In genomic region chrX:26952213-26952612, GRCh38 we compare ENCODE assay signal across 23 cellular contexts.
"Had no signal": no experiment of that assay in that cellular context is flagged by ENCODE, and none has a peak within 500 bp of the region (broad histone marks: within the 10 kb centered on the region; RNA-seq: fewer than 3 reads in every experiment).

No MANE protein-coding gene starts in this region.

- H3K27me3 Mint-ChIP-seq: dendritic cell treated with granulocyte-macrophage colony-stimulating factor and Interleukin-4, amounts not matched to agents 40 ng/mL and 50 ng/mL, for 4 days; naive thymus-derived CD8-positive, alpha-beta T cell; stimulated activated memory B cell treated with anti-CD40 and anti-IgM and Interleukin-4, amounts not matched to agents 10 μg/mL and 1 μg/mL and 100 μg/mL, for 72 hours had no signal

- DNase-seq: activated CD4-positive, alpha-beta T cell treated with anti-CD3 and anti-CD28 coated beads, Interleukin-2, amount 50 U/mL, for 1 hour; activated CD4-positive, CD25-positive, alpha-beta regulatory T cell treated with anti-CD3 and anti-CD28 coated beads, Interleukin-2, amount 50 U/mL, for 72 hours; activated CD8-positive, alpha-beta memory T cell treated with anti-CD3 and anti-CD28 coated beads, Interleukin-2, amount 50 U/mL, for 4 hours; activated effector memory CD4-positive, alpha-beta T cell treated with anti-CD3 and anti-CD28 coated beads, Interleukin-2, amount 50 U/mL, for 16 hours; activated naive CD4-positive, alpha-beta T cell treated with anti-CD3 and anti-CD28 coated beads, Interleukin-2, amount 50 U/mL, for 16 hours; activated T-cell treated with anti-CD3 and anti-CD28 coated beads, Interleukin-2, amount 50 U/mL, for 48 hours; effector memory CD4-positive, alpha-beta T cell; heart right ventricle; left ventricle myocardium superior; naive thymus-derived CD8-positive, alpha-beta T cell; ovary; stimulated activated CD4-positive, alpha-beta T cell treated with anti-CD3 and anti-CD28 coated beads, Interleukin-4, amount 100 ng/mL, for 4 hours; T-helper 1 cell; T-helper 9 cell; upper lobe of right lung had no signal

- H3K4me3 ChIP-seq: ascending aorta, gastroesophageal sphincter, heart right ventricle, ovary, smooth muscle cell, thoracic aorta, upper lobe of right lung had no signal

- H3K36me3 ChIP-seq: ascending aorta, gastroesophageal sphincter, heart right ventricle, ovary, thoracic aorta, upper lobe of right lung had no signal

- H3K27me3 ChIP-seq: ascending aorta, gastroesophageal sphincter, heart right ventricle, ovary, upper lobe of right lung had no signal

- H3K9me3 ChIP-seq: ascending aorta, gastroesophageal sphincter, ovary, thoracic aorta, upper lobe of right lung had no signal

- H3K4me2 ChIP-seq: smooth muscle cell had no signal

- H3K27ac ChIP-seq: ascending aorta, epithelial cell of prostate, gastroesophageal sphincter, heart right ventricle, ovary, thoracic aorta, upper lobe of right lung had no signal

- H3K4me3 Mint-ChIP-seq: dendritic cell treated with granulocyte-macrophage colony-stimulating factor and Interleukin-4, amounts not matched to agents 40 ng/mL and 50 ng/mL, for 4 days; naive thymus-derived CD8-positive, alpha-beta T cell; stimulated activated memory B cell treated with anti-CD40 and anti-IgM and Interleukin-4, amounts not matched to agents 10 μg/mL and 1 μg/mL and 100 μg/mL, for 72 hours had no signal

- H3K4me1 Mint-ChIP-seq: naive thymus-derived CD8-positive, alpha-beta T cell; stimulated activated memory B cell treated with anti-CD40 and anti-IgM and Interleukin-4, amounts not matched to agents 10 μg/mL and 1 μg/mL and 100 μg/mL, for 72 hours had no signal

- H3K36me3 Mint-ChIP-seq: stimulated activated memory B cell treated with anti-CD40 and anti-IgM and Interleukin-4, amounts not matched to agents 10 μg/mL and 1 μg/mL and 100 μg/mL, for 72 hours had no signal

- H3K4me1 ChIP-seq: ascending aorta, gastroesophageal sphincter, heart right ventricle, upper lobe of right lung had no signal

- ATAC-seq: gastroesophageal sphincter; heart right ventricle; left ventricle myocardium superior; naive thymus-derived CD8-positive, alpha-beta T cell; sciatic nerve; stimulated activated memory B cell treated with anti-CD40 and anti-IgM and Interleukin-4, amounts not matched to agents 10 μg/mL and 1 μg/mL and 100 μg/mL, for 72 hours; upper lobe of right lung had no signal
